In genomic region chr3:27686642-27687041, GRCh38 we compare ENCODE assay signal across 1 cellular context.
TF ChIP-seq lines count a peak whose summit lies in the region.

No MANE protein-coding gene starts in this region.

TF ChIP-seq in IMR-90, 13 proteins besides CTCF, POLR2A, EP300 and RAD21:
- TF ChIP-seq NFE2L2 (IDR thresholded peaks at IDR 0.05; ENCODE audit: low read depth, low read length), result no peak
- peak; percentile 89 for TF ChIP-seq CEBPB (IDR thresholded peaks at IDR 0.05; ENCODE audit: low read depth, low read length)
- TF ChIP-seq CHD1 (IDR thresholded peaks at IDR 0.05; ENCODE audit: low read depth, low read length), result no peak
- TF ChIP-seq SMC3 (IDR thresholded peaks at IDR 0.05; ENCODE audit: low read depth, low read length), result no peak
- TF ChIP-seq BHLHE40 (IDR thresholded peaks at IDR 0.05; ENCODE audit: low read depth, low read length), result peak; percentile 68
- TF ChIP-seq RCOR1 (IDR thresholded peaks at IDR 0.05; ENCODE audit: insufficient replicate concordance, low read length), result no peak
- peak; percentile 80 for TF ChIP-seq USF2 (IDR thresholded peaks at IDR 0.05; ENCODE audit: low read depth, low read length)
- no peak for TF ChIP-seq ELK1 (IDR thresholded peaks at IDR 0.05; ENCODE audit: borderline replicate concordance, low read depth, low read length)
- TF ChIP-seq FOS (IDR thresholded peaks at IDR 0.05; ENCODE audit: low read depth, low read length), result 0 out of 2 replicates have a peak, but pooled peaks have one; percentile 6
- TF ChIP-seq RFX5 (IDR thresholded peaks at IDR 0.05; ENCODE audit: low read depth, low read length), result no peak
- no peak for TF ChIP-seq MAZ (IDR thresholded peaks at IDR 0.05; ENCODE audit: borderline replicate concordance, low read depth, low read length)
- peak; percentile 56; the same call in 1 of the 2 replicates for TF ChIP-seq MXI1 (IDR thresholded peaks at IDR 0.05; ENCODE audit: borderline replicate concordance, low read depth, low read length)
- TF ChIP-seq MAFK (IDR thresholded peaks at IDR 0.05; ENCODE audit: low read depth, low read length), result no peak
